Comparison of ENCODE assay signal across 10 cellular contexts in genomic region chr7:29807179-29807841, GRCh38. TPM values are rescaled to one million over a fixed set of nuclear protein-coding genes. Genes with fewer than 3 reads are reported as not detected.
A peak's percentile ranks its signal among the peaks of the same experiment; 100 is the strongest.
DNase-seq lines count a peak whose midpoint lies in the region; ATAC-seq and TF ChIP-seq lines count a peak whose summit lies in the region.
"Had no signal": no experiment of that assay in that cellular context is flagged by ENCODE, and none has a peak within 500 bp of the region (broad histone marks: within the 10 kb centered on the region; RNA-seq: fewer than 3 reads in every experiment).

No MANE protein-coding gene starts in this region.

- no peaks in the 10 kb centered on the region for H3F3A ChIP-seq in MM.1S (ENCODE audit: insufficient read depth, low read length)

- H3K9ac ChIP-seq in MM.1S (ENCODE audit: low read length): no peak overlapping the region

- intact Hi-C loops in activated T-helper 2 cell treated with anti-CD3 and anti-CD28 coated beads, Interferon-gamma antibody, Interleukin-2, Interleukin-4, amounts not matched to agents 10 μg/mL and 5 μg/mL and 100 μg/mL, durations not matched to agents 14 hours and 24 hours and 36 hours (cut with micrococcal nuclease): no loop called here

- H3K9me2 ChIP-seq in MM.1S (replicated peaks; ENCODE audit: insufficient read depth, low read length): no peaks in the 10 kb centered on the region

- no peak overlapping the region for H3K27ac ChIP-seq in MM.1S (ENCODE audit: low read length)
- H3K27ac ChIP-seq in foreskin keratinocyte: no peak overlapping the region
- H3K27ac ChIP-seq: SK-N-MC had no signal

- H3K9me3 ChIP-seq in MM.1S (replicated peaks; ENCODE audit: insufficient read depth, low read length): no peaks in the 10 kb centered on the region

- H3K36me3 Mint-ChIP-seq in nephron (ENCODE audit: low read depth): no peaks in the 10 kb centered on the region
- no peaks in the 10 kb centered on the region for H3K36me3 Mint-ChIP-seq in activated T-helper 2 cell treated with anti-CD3 and anti-CD28 coated beads, Interferon-gamma antibody, Interleukin-2, Interleukin-4, amounts not matched to agents 10 μg/mL and 5 μg/mL and 100 μg/mL, durations not matched to agents 14 hours and 24 hours and 36 hours (ENCODE audit: low read depth)

- H3K4me3 Mint-ChIP-seq in nephron: peak overlapping the region; percentile 78 to 86 (median 83)
- H3K4me3 Mint-ChIP-seq in activated T-helper 2 cell treated with anti-CD3 and anti-CD28 coated beads, Interferon-gamma antibody, Interleukin-2, Interleukin-4, amounts not matched to agents 10 μg/mL and 5 μg/mL and 100 μg/mL, durations not matched to agents 14 hours and 24 hours and 36 hours (ENCODE audit: low read depth): no peak overlapping the region

- peaks cover 79% of the 10 kb centered on the region for H3K27me3 Mint-ChIP-seq in nephron (ENCODE audit: low read depth)
- peaks cover 61% of the 10 kb centered on the region for H3K27me3 Mint-ChIP-seq in activated T-helper 2 cell treated with anti-CD3 and anti-CD28 coated beads, Interferon-gamma antibody, Interleukin-2, Interleukin-4, amounts not matched to agents 10 μg/mL and 5 μg/mL and 100 μg/mL, durations not matched to agents 14 hours and 24 hours and 36 hours (ENCODE audit: low read depth)

- no peak overlapping the region for H2AFZ ChIP-seq in MM.1S (ENCODE audit: low read length)

- H3K27ac Mint-ChIP-seq in nephron: peak overlapping the region in 2 of 3 experiments; percentile 20 to 82
- no peak overlapping the region for H3K27ac Mint-ChIP-seq in activated T-helper 2 cell treated with anti-CD3 and anti-CD28 coated beads, Interferon-gamma antibody, Interleukin-2, Interleukin-4, amounts not matched to agents 10 μg/mL and 5 μg/mL and 100 μg/mL, durations not matched to agents 14 hours and 24 hours and 36 hours

- H3K27me3 ChIP-seq in MM.1S (replicated peaks; ENCODE audit: insufficient read depth, low read length) (peaks cover 6% of the 10 kb centered on the region; the same call in 1 of the 2 replicates), foreskin keratinocyte (peaks cover 98% of the 10 kb centered on the region)

- no peak overlapping the region for H3K4me3 ChIP-seq in MM.1S (ENCODE audit: low read length)

- H3K9me3 Mint-ChIP-seq in nephron: no peaks in the 10 kb centered on the region
- H3K9me3 Mint-ChIP-seq in activated T-helper 2 cell treated with anti-CD3 and anti-CD28 coated beads, Interferon-gamma antibody, Interleukin-2, Interleukin-4, amounts not matched to agents 10 μg/mL and 5 μg/mL and 100 μg/mL, durations not matched to agents 14 hours and 24 hours and 36 hours: no peaks in the 10 kb centered on the region

- H3K4me1 ChIP-seq in MM.1S (ENCODE audit: low read length): no peaks in the 10 kb centered on the region
- no peaks in the 10 kb centered on the region for H3K4me1 ChIP-seq in foreskin keratinocyte

- no peaks in the 10 kb centered on the region for H3K36me3 ChIP-seq in MM.1S (replicated peaks; ENCODE audit: insufficient read depth, low read length)

- ATAC-seq in foreskin keratinocyte (peak; percentile 40), HG03439 (IDR thresholded peaks at IDR 0.05; ENCODE audit: unreplicated experiment) (no peak)

- DNase-seq in 8988T (peak; percentile 24), MM.1S (no peak), foreskin keratinocyte (no peak), middle frontal gyrus (ENCODE audit: extremely low spot score, low spot score) (no peak), NCI-H526 treated with DMSO at 0.1 percent for 48 hours (lab: John Stamatoyannopoulos, UW) (no peak)
- DNase-seq in activated T-helper 2 cell treated with anti-CD3 and anti-CD28 coated beads, Interferon-gamma antibody, Interleukin-2, Interleukin-4, amounts not matched to agents 10 μg/mL and 5 μg/mL and 100 μg/mL, durations not matched to agents 14 hours and 24 hours and 36 hours (ENCODE audit: low spot score): no peak

- TF ChIP-seq CTCF in MM.1S (IDR thresholded peaks at IDR 0.05; ENCODE audit: low read length) (no peak), foreskin keratinocyte (conservative IDR thresholded peaks at IDR 0.05) (no peak), nephron (IDR thresholded peaks at IDR 0.05; ENCODE audit: unreplicated experiment in 3 of 3) (no peak)

- peak overlapping the region; percentile 55; the same call in 1 of the 2 replicates for H3K4me2 ChIP-seq in MM.1S (ENCODE audit: low read depth, low read length)

- no peaks in the 10 kb centered on the region for H3K79me2 ChIP-seq in MM.1S (ENCODE audit: low read length)

- peaks cover 19% of the 10 kb centered on the region for H3K4me1 Mint-ChIP-seq in nephron
- H3K4me1 Mint-ChIP-seq in activated T-helper 2 cell treated with anti-CD3 and anti-CD28 coated beads, Interferon-gamma antibody, Interleukin-2, Interleukin-4, amounts not matched to agents 10 μg/mL and 5 μg/mL and 100 μg/mL, durations not matched to agents 14 hours and 24 hours and 36 hours (ENCODE audit: low read depth): peaks cover 2% of the 10 kb centered on the region

- no peaks in the 10 kb centered on the region for H4K20me1 ChIP-seq in MM.1S (ENCODE audit: insufficient read depth, low read length)

RNA-seq across cellular contexts. Expression of gene WIPF3, which starts 1.0 kb away (rescaled TPM):
- 0.41 and 0.63 TPM in 2 replicates for total RNA-seq in foreskin keratinocyte
- 0.31 and 0.50 TPM in 2 replicates for polyA plus RNA-seq in foreskin keratinocyte
- not detected in 2 replicates for total RNA-seq in activated T-helper 2 cell treated with anti-CD3 and anti-CD28 coated beads, Interferon-gamma antibody, Interleukin-2, Interleukin-4, amounts not matched to agents 10 μg/mL and 5 μg/mL and 100 μg/mL, durations not matched to agents 14 hours and 24 hours and 36 hours
- total RNA-seq: dermis microvascular lymphatic vessel endothelial cell had no signal
